20 cellular contexts compared by ENCODE assay signal in genomic region chr2:140200764-140201163, GRCh38.
"Had no signal": no experiment of that assay in that cellular context is flagged by ENCODE, and none has a peak within 500 bp of the region (broad histone marks: within the 10 kb centered on the region; RNA-seq: fewer than 3 reads in every experiment).

No MANE protein-coding gene starts in this region.

- H3K27ac Mint-ChIP-seq: activated CD8-positive, alpha-beta T cell treated with anti-CD3 and anti-CD28 coated beads, Interleukin-2, amount 10 ng/mL, durations not matched to agents 7 days and 5 days; activated naive CD4-positive, alpha-beta T cell treated with anti-CD3 and anti-CD28 coated beads, Interleukin-2, amount 50 U/mL, for 24 hours; brain; T-helper 1 cell treated with Interleukin-12 subunit alpha and Interleukin-12 subunit beta and Interleukin-4 antibody, amounts not matched to agents 30 μg/mL and 1 μg/mL, for 36 hours had no signal

- H3K36me3 Mint-ChIP-seq: activated naive CD4-positive, alpha-beta T cell treated with anti-CD3 and anti-CD28 coated beads, Interleukin-2, amount 50 U/mL, for 24 hours; brain had no signal

- H3K4me2 ChIP-seq: PC-9 had no signal

- H3K27me3 ChIP-seq: MG63 had no signal

- H3K4me3 ChIP-seq: MG63, PC-9 had no signal

- H3K27ac ChIP-seq: PC-9 had no signal

- H3K4me1 Mint-ChIP-seq: activated naive CD4-positive, alpha-beta T cell treated with anti-CD3 and anti-CD28 coated beads, Interleukin-2, amount 50 U/mL, for 24 hours; brain had no signal

- H3K36me3 ChIP-seq: MG63 had no signal

- DNase-seq: activated CD4-positive, alpha-beta T cell treated with anti-CD3 and anti-CD28 coated beads for 48 hours; activated CD4-positive, alpha-beta T cell treated with anti-CD3 and anti-CD28 coated beads, Interleukin-2, amount 50 U/mL, for 4 hours; activated CD8-positive, alpha-beta memory T cell treated with anti-CD3 and anti-CD28 coated beads, Interleukin-2, amount 50 U/mL, for 48 hours; activated CD8-positive, alpha-beta T cell treated with anti-CD3 and anti-CD28 coated beads, Interleukin-2, amount 10 ng/mL, durations not matched to agents 7 days and 5 days; activated effector memory CD4-positive, alpha-beta T cell treated with Interleukin-2 at 50 U/mL for 16 hours; activated naive CD4-positive, alpha-beta T cell; activated T-cell treated with anti-CD3 and anti-CD28 coated beads, Interleukin-2, amount 50 U/mL, for 1 hour; MG63; NCI-H1105; NCI-H1436; NCI-H1694 treated with DMSO at 0.1 percent for 48 hours; NCI-H2081; NCI-H510A treated with DMSO at 0.1 percent for 48 hours; NCI-H69; PC-9; SHP77 treated with DMSO at 0.1 percent for 48 hours had no signal

- H3K4me3 Mint-ChIP-seq: activated CD8-positive, alpha-beta T cell treated with anti-CD3 and anti-CD28 coated beads, Interleukin-2, amount 10 ng/mL, durations not matched to agents 7 days and 5 days; activated naive CD4-positive, alpha-beta T cell treated with anti-CD3 and anti-CD28 coated beads, Interleukin-2, amount 50 U/mL, for 24 hours; brain; T-helper 1 cell treated with Interleukin-12 subunit alpha and Interleukin-12 subunit beta and Interleukin-4 antibody, amounts not matched to agents 30 μg/mL and 1 μg/mL, for 36 hours had no signal

- H3K27me3 Mint-ChIP-seq: activated naive CD4-positive, alpha-beta T cell treated with anti-CD3 and anti-CD28 coated beads, Interleukin-2, amount 50 U/mL, for 24 hours; brain had no signal

- ATAC-seq: activated CD4-positive, CD25-positive, alpha-beta regulatory T cell treated with anti-CD3 and anti-CD28 coated beads, Interleukin-2, amount 50 U/mL, for 24 hours; activated CD8-positive, alpha-beta T cell treated with anti-CD3 and anti-CD28 coated beads, Interleukin-2, amount 10 ng/mL, durations not matched to agents 7 days and 5 days had no signal

- H2AFZ ChIP-seq: PC-9 had no signal
